ENCODE assay signal across 1 cellular context in genomic region chr9:14349818-14350333, GRCh38.
TF ChIP-seq lines count a peak whose summit lies in the region.

No MANE protein-coding gene starts in this region.

TF ChIP-seq in H1, 55 proteins besides CTCF, POLR2A, EP300 and RAD21:
- TF ChIP-seq EZH2 (IDR thresholded peaks at IDR 0.05; ENCODE audit: low read depth, low read length, severe bottlenecking), result peak; percentile 18
- no peak for TF ChIP-seq BCL11A (IDR thresholded peaks at IDR 0.05; ENCODE audit: low read depth in 2 of 2, low read length in 2 of 2)
- TF ChIP-seq ATF2 (IDR thresholded peaks at IDR 0.05; ENCODE audit: low read length), result no peak
- no peak for TF ChIP-seq SP4 (IDR thresholded peaks at IDR 0.05; ENCODE audit: low read length)
- TF ChIP-seq RFX5 (IDR thresholded peaks at IDR 0.05; ENCODE audit: borderline replicate concordance, low read depth, low read length), result no peak
- peak; percentile 84 for TF ChIP-seq RNF2 (IDR thresholded peaks at IDR 0.05; ENCODE audit: borderline replicate concordance, low read depth, low read length, missing control alignments, poor library complexity, severe bottlenecking)
- no peak for TF ChIP-seq KDM5A (IDR thresholded peaks at IDR 0.05; ENCODE audit: low read length)
- no peak for TF ChIP-seq HDAC6 (IDR thresholded peaks at IDR 0.05; ENCODE audit: low read depth, low read length)
- TF ChIP-seq GABPA (IDR thresholded peaks at IDR 0.05; ENCODE audit: borderline replicate concordance, insufficient read depth, low read length), result no peak
- TF ChIP-seq HDAC2 (IDR thresholded peaks at IDR 0.05; ENCODE audit: borderline replicate concordance in 1 of 2, low read depth in 2 of 2, low read length in 2 of 2), result 0 out of 4 replicates have a peak, but pooled peaks of 1 of the 2 experiments have one; percentile 14
- TF ChIP-seq CTBP2 (IDR thresholded peaks at IDR 0.05; ENCODE audit: borderline replicate concordance, insufficient read depth, insufficient read length, low read length), result no peak
- peak; percentile 48; the same call in 1 of the 2 replicates for TF ChIP-seq E2F6 (IDR thresholded peaks at IDR 0.05)
- no peak for TF ChIP-seq CBX8 (IDR thresholded peaks at IDR 0.05; ENCODE audit: borderline replicate concordance, low read depth, low read length)
- no peak for TF ChIP-seq SP2 (IDR thresholded peaks at IDR 0.05; ENCODE audit: low read length)
- no peak for TF ChIP-seq SP1 (IDR thresholded peaks at IDR 0.05; ENCODE audit: low read depth, low read length)
- TF ChIP-seq BRCA1 (IDR thresholded peaks at IDR 0.05; ENCODE audit: low read depth, low read length), result no peak
- TF ChIP-seq NANOG (IDR thresholded peaks at IDR 0.05; ENCODE audit: insufficient read depth, low read depth, low read length, poor library complexity, severe bottlenecking), result no peak
- no peak for TF ChIP-seq TAF7 (optimal IDR thresholded peaks at IDR 0.05; ENCODE audit: borderline replicate concordance, low read depth, low read length)
- no peak for TF ChIP-seq POLR2AphosphoS5 (IDR thresholded peaks at IDR 0.05; ENCODE audit: low read depth, low read length)
- no peak for TF ChIP-seq CHD2 (IDR thresholded peaks at IDR 0.05; ENCODE audit: low read length)
- TF ChIP-seq CHD1 (IDR thresholded peaks at IDR 0.05; ENCODE audit: low read depth, low read length), result no peak
- 0 out of 4 replicates have a peak, but pooled peaks of 1 of the 2 experiments have one; percentile 3 for TF ChIP-seq SIN3A (conservative IDR thresholded peaks at IDR 0.05 in 1 of 2, IDR thresholded peaks at IDR 0.05 in 1 of 2; ENCODE audit: low read depth in 1 of 2, low read length in 2 of 2)
- no peak for TF ChIP-seq CBX5 (IDR thresholded peaks at IDR 0.05; ENCODE audit: low read depth, low read length)
- TF ChIP-seq GTF2F1 (IDR thresholded peaks at IDR 0.05; ENCODE audit: borderline replicate concordance, low read depth, low read length), result no peak
